In genomic region chr11:125062931-125063428, GRCh38 we compare ENCODE assay signal across 8 cellular contexts. TPM values are rescaled to one million over a fixed set of nuclear protein-coding genes. Genes with fewer than 3 reads are reported as not detected.
A peak's percentile ranks its signal among the peaks of the same experiment; 100 is the strongest.
DNase-seq lines count a peak whose midpoint lies in the region; ATAC-seq and TF ChIP-seq lines count a peak whose summit lies in the region.

Gene SLC37A2 (plus strand): TSS chr11:125063305. CDS start chr11:125063368, 63 bp downstream.

- no peak within 1 kb of the TSS for H3K27ac ChIP-seq in DOHH2 (ENCODE audit: low read depth, low read length)

- peaks cover 9% of the 10 kb centered on the region for H3K4me1 ChIP-seq in DOHH2 (ENCODE audit: control insufficient read depth, low read length)

- H3K4me3 ChIP-seq in DOHH2 (ENCODE audit: low read length), result peak within 1 kb of the TSS; percentile 38

- H3K4me2 ChIP-seq in DOHH2 (ENCODE audit: low read length), result peak within 1 kb of the TSS; percentile 51

- ATAC-seq in GM19468 (IDR thresholded peaks at IDR 0.05; ENCODE audit: extremely low read depth, unreplicated experiment) (peak; percentile 91), HG03558 (IDR thresholded peaks at IDR 0.05; ENCODE audit: extremely low read depth, unreplicated experiment) (peak; percentile 66), T-cell (replicated peaks in 1 of 4) (peak; percentile 54 to 79 (median 77)), left colon (peak; percentile 94)

- no peaks in the 10 kb centered on the region for H3K36me3 ChIP-seq in DOHH2 (ENCODE audit: control insufficient read depth, low read length)

- H3K79me2 ChIP-seq in DOHH2 (ENCODE audit: control insufficient read depth, low read length), result no peaks in the 10 kb centered on the region

- no peaks in the 10 kb centered on the region for H3K9me2 ChIP-seq in DOHH2 (replicated peaks; ENCODE audit: control insufficient read depth, low read length)

- no peaks in the 10 kb centered on the region for H3F3A ChIP-seq in DOHH2 (ENCODE audit: control insufficient read depth, insufficient read depth)

- DNase-seq in T-cell (peak in 29 of 34 experiments; percentile 9 to 61 (median 21)), cerebellum (ENCODE audit: low spot score) (peak; percentile 23), left colon (peak; percentile 53 to 72), NCI-H446 (lab: John Stamatoyannopoulos, UW) (no peak)
- DNase-seq in stimulated activated CD4-positive, alpha-beta T cell treated with anti-CD3 and anti-CD28 coated beads, Interleukin-15, amount 100 ng/mL, for 24 hours, result peak; percentile 69

- TF ChIP-seq CTCF in DOHH2 (IDR thresholded peaks at IDR 0.05; ENCODE audit: low read depth, low read length, poor library complexity, severe bottlenecking), result no peak

- no peaks in the 10 kb centered on the region for H3K36me3 Mint-ChIP-seq in T-cell

- H3K4me1 Mint-ChIP-seq in T-cell, result peaks cover 5 to 15% (median 7%) of the 10 kb centered on the region in 3 donors

- CTCF ChIA-PET in T-cell (lab: Charles Lee), result no interaction called here

- no peaks in the 10 kb centered on the region for H4K20me1 ChIP-seq in DOHH2 (ENCODE audit: control insufficient read depth, insufficient read depth, low read depth, low read length)

- POLR2A ChIA-PET in T-cell (lab: Charles Lee), result no interaction called here

- H3K9me3 ChIP-seq in DOHH2 (ENCODE audit: control insufficient read depth, insufficient read depth, low read length), result no peaks in the 10 kb centered on the region

- H3K27me3 ChIP-seq in DOHH2 (ENCODE audit: control insufficient read depth, low read length), result peaks cover 47% of the 10 kb centered on the region

- intact Hi-C loops in left colon (cut with DNase I, micrococcal nuclease), result no loop called here

- no peak within 1 kb of the TSS for H3K27ac Mint-ChIP-seq in T-cell

- H3K9me3 Mint-ChIP-seq in T-cell, result no peaks in the 10 kb centered on the region

- H3K4me3 Mint-ChIP-seq in T-cell, result peak within 1 kb of the TSS; percentile 81 to 84 (median 82)

- peaks cover 36 to 45% of the 10 kb centered on the region in 2 donors for H3K27me3 Mint-ChIP-seq in T-cell

RNA-seq across cellular contexts. Expression of gene SLC37A2, which starts in this region (rescaled TPM):
- 1 to 10 TPM in 3 of 5 donors, under 1 TPM in 2; 0.14 to 1.5 (median 1.1) TPM for total RNA-seq in T-cell
- total RNA-seq in cerebellum, result 1.8 TPM
- total RNA-seq in left colon, result 10 to 100 TPM in 1 of 2 donors, 1 to 10 TPM in 1; 6.3 to 25.8 TPM

Comparison
In these comparisons a context has a peak if more than half of its experiments do, and no peak if none do; other contexts are left out.
1. DNase-seq: peak in T-cell (29 of 34), cerebellum (single experiment), left colon (2 of 2) and stimulated activated CD4-positive, alpha-beta T cell treated with anti-CD3 and anti-CD28 coated beads, Interleukin-15, amount 100 ng/mL, for 24 hours (single experiment); none in NCI-H446 (0 of 2).
2. Peak in every context shown above with its lines, with median percentiles within 50 percentile points of each other: ATAC-seq.